ENCODE assay signal across 7 cellular contexts in the genomic region with DNA sequence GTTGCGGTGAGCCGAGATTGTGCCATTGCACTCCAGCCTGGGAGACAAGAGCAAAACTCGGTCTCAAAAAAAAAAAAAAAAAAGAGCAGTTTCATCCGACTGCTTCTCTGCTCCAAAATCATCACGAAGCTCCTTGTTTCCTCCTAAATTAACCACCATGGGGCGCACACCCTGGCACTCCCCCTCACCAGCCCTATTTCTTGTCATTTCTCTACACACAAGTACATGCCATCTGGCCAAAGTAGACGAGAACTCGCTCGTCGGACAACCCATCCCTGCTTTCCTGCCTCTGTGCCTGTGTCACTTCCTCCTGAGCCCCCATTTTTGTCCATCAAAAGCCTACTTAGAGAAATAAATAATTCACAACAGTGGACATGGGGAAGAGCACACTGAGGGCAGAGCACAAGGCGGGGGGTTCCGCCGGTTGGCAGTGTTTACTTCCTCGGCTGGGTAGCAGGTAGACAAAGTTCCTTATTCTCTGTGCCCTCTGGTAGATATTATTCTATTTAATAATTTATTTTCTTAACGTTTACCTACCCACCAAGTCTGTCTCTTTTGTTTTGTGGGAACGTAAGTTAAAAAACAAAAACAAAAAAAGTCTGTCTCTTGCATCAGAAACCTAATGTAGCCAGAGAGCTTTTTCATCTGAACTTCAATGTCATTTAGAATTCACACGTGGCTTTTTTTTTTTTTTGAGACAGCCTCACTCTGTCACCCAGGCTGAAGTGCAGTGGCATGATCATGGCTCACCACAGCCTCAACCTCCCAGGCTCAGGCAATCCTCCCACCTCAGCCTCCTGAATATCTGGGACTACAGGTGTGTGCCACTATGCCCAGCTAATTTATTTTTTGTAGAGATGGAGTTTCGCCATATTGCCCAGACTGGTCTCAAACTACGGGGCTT. TPM values are rescaled to one million over a fixed set of nuclear protein-coding genes. Genes with fewer than 3 reads are reported as not detected.
DNase-seq lines count a peak whose midpoint lies in the region; ATAC-seq and TF ChIP-seq lines count a peak whose summit lies in the region.

No MANE protein-coding gene starts in this region.

- CTCF ChIA-PET in Panc1 (lab: Charles Lee), result interaction anchor here (0.6 to 1.6 kb wide), 3 partner anchors 29 to 97 kb away, joined by 3 to 7 read pairs (median 3); no protein-coding TSS in a partner anchor

- H3K4me1 Mint-ChIP-seq in endothelial cell (ENCODE audit: unreplicated experiment), result peaks cover 26% of the 10 kb centered on the region

- H3K27me3 Mint-ChIP-seq in endothelial cell (ENCODE audit: unreplicated experiment), result peaks cover 17% of the 10 kb centered on the region

- no peak overlapping the region for H3K4me3 Mint-ChIP-seq in endothelial cell (ENCODE audit: unreplicated experiment)

- H3K27me3 ChIP-seq in H7 (ENCODE audit: control insufficient read depth, insufficient read depth, low read length) (peaks cover 7% of the 10 kb centered on the region; the same call in 1 of the 2 replicates), Panc1 (ENCODE audit: control insufficient read depth, insufficient read depth, low read length) (no peaks in the 10 kb centered on the region), psoas muscle (ENCODE audit: insufficient read depth in 3 of 3, low read length in 2 of 3) (no peaks in the 10 kb centered on the region)

- peaks cover 71% of the 10 kb centered on the region for H3K4me1 ChIP-seq in Panc1 (ENCODE audit: control insufficient read depth, insufficient read depth, low read length)
- H3K4me1 ChIP-seq in psoas muscle, result peaks cover 70% of the 10 kb centered on the region

- WGBS in psoas muscle, 3 donors, result 80 to 81% (median 80%) methylated on average over 16 to 19 of the region's 19 CpGs

- H3K36me3 ChIP-seq in H7 (replicated peaks; ENCODE audit: control insufficient read depth, insufficient read depth, low read length) (no peaks in the 10 kb centered on the region), Panc1 (ENCODE audit: control insufficient read depth, insufficient read depth, low read length) (peaks cover 2% of the 10 kb centered on the region), psoas muscle (ENCODE audit: insufficient read depth in 1 of 2, low read depth in 1 of 2) (no peaks in the 10 kb centered on the region)

- H3K9me3 ChIP-seq in Panc1 (ENCODE audit: control insufficient read depth, insufficient read depth, low read depth, low read length), result no peaks in the 10 kb centered on the region
- no peaks in the 10 kb centered on the region for H3K9me3 ChIP-seq in psoas muscle

- H3K27ac ChIP-seq in Panc1 (ENCODE audit: low read length) (peak overlapping the region; percentile 100), psoas muscle (peak overlapping the region; percentile 70)

- in situ Hi-C loops in Panc1 (cut with HindIII; ENCODE audit: low pct_unique_long_range_greater_than_20kb, low sequenced_read_pairs), result no loop called here

- DNase-seq in H7, result peak; percentile 18
- DNase-seq in Panc1 (ENCODE audit: low read depth, low spot score), result no peak
- DNase-seq in endothelial cell (ENCODE audit: low spot score), result no peak
- DNase-seq in psoas muscle, result no peak
- DNase-seq in NCI-H128 (lab: John Stamatoyannopoulos, UW; ENCODE audit: unreplicated experiment), result no peak
- DNase-seq in occipital lobe (lab: John Stamatoyannopoulos, UW), result no peak

- ATAC-seq in Panc1 (no peak), psoas muscle (no peak), HG02588 (IDR thresholded peaks at IDR 0.05; ENCODE audit: unreplicated experiment) (no peak)

- no peaks in the 10 kb centered on the region for H3K9me3 Mint-ChIP-seq in endothelial cell (ENCODE audit: unreplicated experiment)

- H3K36me3 Mint-ChIP-seq in endothelial cell (ENCODE audit: low read depth, unreplicated experiment), result peaks cover 4% of the 10 kb centered on the region

- H3K4me3 ChIP-seq in H7 (ENCODE audit: insufficient read depth, low read depth, low read length) (no peak overlapping the region), Panc1 (ENCODE audit: low read depth in 2 of 2, low read length in 2 of 2) (peak overlapping the region; percentile 18 to 91; a peak in 3 of 4 replicates), psoas muscle (no peak overlapping the region)

- TF ChIP-seq CTCF in Panc1 (IDR thresholded peaks at IDR 0.05) (peak; percentile 27), endothelial cell (IDR thresholded peaks at IDR 0.05; ENCODE audit: unreplicated experiment) (no peak), psoas muscle (IDR thresholded peaks at IDR 0.05) (no peak)

- intact Hi-C loops in Panc1 (cut with micrococcal nuclease; ENCODE audit: unreplicated experiment) (no loop called here), psoas muscle (cut with DNase I) (no loop called here)

- POLR2A ChIA-PET in Panc1 (lab: Charles Lee), result interaction anchor here (0.6 to 1.5 kb wide), 2 partner anchors 8 to 10 kb away, joined by 3 to 4 read pairs; no protein-coding TSS in a partner anchor

- BruUV-seq in Panc1 (replicated peaks; lab: Mats Ljungman, UMichigan), result no TSS peak

- H3K27ac Mint-ChIP-seq in endothelial cell (ENCODE audit: unreplicated experiment), result peak overlapping the region; percentile 72

RNA-seq across cellular contexts. Expression of gene VPS37B, which starts 6.0 kb away (rescaled TPM):
- 14.7 and 20.9 TPM in 2 replicates for total RNA-seq in H7 (2014; rRNA removed; shearing (Covaris generic))
- total RNA-seq in Panc1 (2021; ENCODE audit: unreplicated experiment), result 76.7 TPM
- 70.8 TPM for polyA plus RNA-seq in Panc1 (2012; ENCODE audit: insufficient read length)
- total RNA-seq in endothelial cell (ENCODE audit: unreplicated experiment), result 13.8 TPM
- 10 to 100 TPM in 2 of 4 donors, 1 to 10 TPM in 2; 8.9 to 11.1 (median 9.9) TPM for total RNA-seq in psoas muscle
- polyA plus RNA-seq in psoas muscle, result 1 to 10 TPM; 3.2 to 7.7 (median 5.9) TPM
- total RNA-seq in occipital lobe, result 15.3 TPM

RNA-seq across cellular contexts. Expression of gene HIP1R, which starts 54.7 kb away (rescaled TPM):
- total RNA-seq in H7 (2014; rRNA removed; shearing (Covaris generic)), result 33.6 and 35.6 TPM in 2 replicates
- total RNA-seq in Panc1 (2021; ENCODE audit: unreplicated experiment), result 36.7 TPM
- polyA plus RNA-seq in Panc1 (2012; ENCODE audit: insufficient read length), result 32.8 TPM
- total RNA-seq in endothelial cell (ENCODE audit: unreplicated experiment), result 117 TPM
- 10 to 100 TPM in 2 of 4 donors, 1 to 10 TPM in 2; 6.2 to 13.4 (median 9.7) TPM for total RNA-seq in psoas muscle
- 10 to 100 TPM in 1 of 3 donors, 1 to 10 TPM in 2; 4.5 to 17.6 (median 8.0) TPM for polyA plus RNA-seq in psoas muscle
- 70.0 TPM for total RNA-seq in occipital lobe

Comparison
In these comparisons a context has a peak if more than half of its experiments do, and no peak if none do; other contexts are left out.
1. H3K4me3 ChIP-seq: peak in Panc1 (2 of 2); none in H7 (single experiment) and psoas muscle (single experiment).